ENCODE assay signal across 1 cellular context in genomic region chr1:9312183-9312582, GRCh38.
A peak's percentile ranks its signal among the peaks of the same experiment; 100 is the strongest.
TF ChIP-seq lines count a peak whose summit lies in the region.

No MANE protein-coding gene starts in this region.

TF ChIP-seq in K562, 482 proteins besides CTCF, POLR2A, EP300 and RAD21:
- peak; percentile 25; the same call in 1 of the 2 replicates for TF ChIP-seq CEBPB (tag; IDR thresholded peaks at IDR 0.05)
- TF ChIP-seq NKRF (IDR thresholded peaks at IDR 0.05; ENCODE audit: borderline replicate concordance) = no peak
